30 cellular contexts compared by ENCODE assay signal in genomic region chr6:108403260-108403659, GRCh38.
"Had no signal": no experiment of that assay in that cellular context is flagged by ENCODE, and none has a peak within 500 bp of the region (broad histone marks: within the 10 kb centered on the region; RNA-seq: fewer than 3 reads in every experiment).

No MANE protein-coding gene starts in this region.

- H3K27ac ChIP-seq: hepatocyte, lower lobe of right lung, neural progenitor cell, neutrophil, sigmoid colon, testis, thyroid gland, transverse colon, upper lobe of left lung, vagina had no signal

- H3K27me3 ChIP-seq: heart right ventricle, hepatocyte, neural progenitor cell, neutrophil, sigmoid colon, testis, thyroid gland, transverse colon, upper lobe of left lung, vagina had no signal

- ATAC-seq: left cardiac atrium; left lobe of liver; lower lobe of right lung; naive thymus-derived CD8-positive, alpha-beta T cell; right cardiac atrium; stimulated activated memory B cell treated with anti-CD40 and anti-IgM and Interleukin-4, amounts not matched to agents 10 μg/mL and 1 μg/mL and 100 μg/mL, for 72 hours; stimulated activated naive CD8-positive, alpha-beta T cell treated with anti-CD3 and anti-CD28 coated beads, Interleukin-15, amount 100 ng/mL, for 72 hours had no signal

- FAIRE-seq: keratinocyte had no signal

- H3K9me3 ChIP-seq: lower lobe of right lung, neutrophil, sigmoid colon, testis, thyroid gland, transverse colon, upper lobe of left lung, vagina had no signal

- H3K4me1 ChIP-seq: lower lobe of right lung, neural progenitor cell, sigmoid colon, testis, thyroid gland, transverse colon, upper lobe of left lung, vagina had no signal

- H3K36me3 ChIP-seq: heart right ventricle, lower lobe of right lung, neural progenitor cell, neutrophil, sigmoid colon, thyroid gland, transverse colon, upper lobe of left lung, vagina had no signal

- DNase-seq: heart right ventricle; kidney glomerular epithelial cell; left cardiac atrium; lower lobe of right lung; mammary epithelial cell; mesenchymal stem cell; naive thymus-derived CD8-positive, alpha-beta T cell; nephron progenitor cell; occipital lobe; right cardiac atrium; sigmoid colon; stimulated activated CD4-positive, alpha-beta T cell treated with anti-CD3 and anti-CD28 coated beads, Interleukin-1b, Interleukin-23, amount 100 ng/mL, for 48 hours; stimulated activated CD4-positive, alpha-beta T cell treated with anti-CD3 and anti-CD28 coated beads, Interleukin-2, amount 100 ng/mL, for 48 hours; stimulated activated CD4-positive, alpha-beta T cell treated with anti-CD3 and anti-CD28 coated beads, Interleukin-4, amount 100 ng/mL, for 4 hours; stimulated activated CD8-positive, alpha-beta memory T cell treated with anti-CD3 and anti-CD28 coated beads, Interleukin-4, amount 100 ng/mL, for 48 hours; stimulated activated naive CD4-positive, alpha-beta T cell treated with Interleukin-2 at 50 U/mL for 16 hours; stimulated activated naive CD8-positive, alpha-beta T cell treated with anti-CD3 and anti-CD28 coated beads, Interleukin-15, amount 100 ng/mL, for 72 hours; substantia nigra; testis; thyroid gland; transverse colon; upper lobe of left lung had no signal

- H3K4me3 ChIP-seq: heart right ventricle, hepatocyte, lower lobe of right lung, neural progenitor cell, sigmoid colon, smooth muscle cell, testis, thyroid gland, transverse colon, upper lobe of left lung, vagina had no signal
